18 cellular contexts compared by ENCODE assay signal in genomic region chr9:96214639-96215038, GRCh38.
DNase-seq lines count a peak whose midpoint lies in the region; TF ChIP-seq lines count a peak whose summit lies in the region.
"Had no signal": no experiment of that assay in that cellular context is flagged by ENCODE, and none has a peak within 500 bp of the region (broad histone marks: within the 10 kb centered on the region; RNA-seq: fewer than 3 reads in every experiment).

No MANE protein-coding gene starts in this region.

- WGBS in hepatocyte (ENCODE audit: low lambda C conversion rate, missing lambda C conversion rate) = 44% methylated on average over 5 of the region's 5 CpGs
- WGBS in trophoblast cell (ENCODE audit: extremely low coverage, insufficient coverage, insufficient read length) = no CpG with 5 or more reads among the region's 5 CpGs

- H3K4me1 ChIP-seq in SJCRH30 (peaks cover 27% of the 10 kb centered on the region), hepatocyte (ENCODE audit: insufficient read depth) (peaks cover 33% of the 10 kb centered on the region), trophoblast cell (ENCODE audit: control insufficient read depth in 1 of 2, insufficient read depth in 2 of 2, low read length in 2 of 2) (peaks cover 29 to 36% of the 10 kb centered on the region in 2 experiments), osteoblast (ENCODE audit: insufficient read depth, low read length) (peaks cover 8% of the 10 kb centered on the region)

- H4K12ac ChIP-seq in trophoblast cell (ENCODE audit: low read depth, low read length) = no peak overlapping the region

- H3K4me3 ChIP-seq in SJCRH30 (no peak overlapping the region), hepatocyte (no peak overlapping the region), trophoblast cell (ENCODE audit: low read depth, low read length) (no peak overlapping the region), osteoblast (ENCODE audit: insufficient read depth, low read length) (no peak overlapping the region)
- H3K4me3 ChIP-seq: HAP-1 had no signal

- H4K91ac ChIP-seq in trophoblast cell (ENCODE audit: low read depth, low read length) = peak overlapping the region; percentile 16

- no peak overlapping the region for H3K4ac ChIP-seq in trophoblast cell (ENCODE audit: low read depth, low read length)

- H3K79me1 ChIP-seq in trophoblast cell (ENCODE audit: low read length) = peaks cover 18% of the 10 kb centered on the region

- TF ChIP-seq CTCF in hepatocyte (IDR thresholded peaks at IDR 0.05; ENCODE audit: poor library complexity) (no peak), osteocyte (IDR thresholded peaks at IDR 0.05) (no peak), osteoblast (IDR thresholded peaks at IDR 0.05; ENCODE audit: extremely low read depth, low read depth, low read length) (no peak)

- H3K9me2 ChIP-seq in hepatocyte (replicated peaks; ENCODE audit: insufficient read depth) = no peaks in the 10 kb centered on the region

- peaks cover 13% of the 10 kb centered on the region for H3K4me1 Mint-ChIP-seq in osteocyte (ENCODE audit: unreplicated experiment)

- H2AK5ac ChIP-seq in trophoblast cell (ENCODE audit: low read length) = no peak overlapping the region

- no peaks in the 10 kb centered on the region for H3K9me3 Mint-ChIP-seq in osteocyte (ENCODE audit: unreplicated experiment)
- H3K9me3 Mint-ChIP-seq: CD4-positive, alpha-beta memory T cell had no signal

- H3K27ac Mint-ChIP-seq in osteocyte (ENCODE audit: unreplicated experiment) = no peak overlapping the region
- H3K27ac Mint-ChIP-seq: B cell, IgD-negative memory B cell had no signal

- H3K27me3 Mint-ChIP-seq in osteocyte (ENCODE audit: unreplicated experiment) = peaks cover 37% of the 10 kb centered on the region

- H4K20me1 ChIP-seq in hepatocyte (ENCODE audit: insufficient read depth, poor library complexity, severe bottlenecking) (no peaks in the 10 kb centered on the region), osteoblast (ENCODE audit: insufficient read depth, low read length) (no peaks in the 10 kb centered on the region)

- H2AFZ ChIP-seq in hepatocyte (no peak overlapping the region), trophoblast cell (ENCODE audit: insufficient read depth, low read length, poor library complexity) (no peak overlapping the region), osteoblast (ENCODE audit: low read length) (no peak overlapping the region)

- no peak overlapping the region for H3K9ac ChIP-seq in trophoblast cell (ENCODE audit: low read length)
- H3K9ac ChIP-seq: KMS-11 had no signal

- peak overlapping the region; percentile 5 for H2BK12ac ChIP-seq in trophoblast cell (ENCODE audit: low read length)

- DNase-seq in ELF-1 (ENCODE audit: low read depth, low spot score) (peak; percentile 79), SJCRH30 (peak; percentile 72 to 78), hepatocyte (ENCODE audit: low spot score) (no peak), trophoblast cell (no peak), osteocyte (ENCODE audit: extremely low spot score, unreplicated experiment) (no peak), NCI-H1436 (lab: John Stamatoyannopoulos, UW) (no peak), osteoblast (ENCODE audit: insufficient read length, low spot score, missing footprints) (no peak)
- DNase-seq: CD4-positive, alpha-beta memory T cell; DMS79 treated with DMSO at 0.1 percent for 48 hours; EL; GDM1; GOT3 had no signal

- H3K23ac ChIP-seq in trophoblast cell (ENCODE audit: low read length) = no peak overlapping the region

- no peak overlapping the region for H2BK120ac ChIP-seq in trophoblast cell (ENCODE audit: insufficient read depth, low read length, poor library complexity)

- H3K4me3 Mint-ChIP-seq in osteocyte (ENCODE audit: unreplicated experiment) = no peak overlapping the region
- H3K4me3 Mint-ChIP-seq: B cell; CD4-positive, alpha-beta memory T cell; IgD-negative memory B cell had no signal

- H3K4me2 ChIP-seq in hepatocyte (no peak overlapping the region), trophoblast cell (ENCODE audit: low read length) (no peak overlapping the region), osteoblast (ENCODE audit: insufficient read depth, low read length) (no peak overlapping the region)
- H3K4me2 ChIP-seq: KMS-11 had no signal

- H3K9me3 ChIP-seq in SJCRH30 (replicated peaks) (0 out of 2 replicates have a peak, but pooled peaks cover 4% of the 10 kb centered on the region), hepatocyte (ENCODE audit: low read depth) (no peaks in the 10 kb centered on the region), trophoblast cell (ENCODE audit: insufficient read depth, low read depth, low read length) (no peaks in the 10 kb centered on the region), osteoblast (ENCODE audit: low read depth, low read length) (no peaks in the 10 kb centered on the region)
- H3K9me3 ChIP-seq: HAP-1 had no signal

- no peaks in the 10 kb centered on the region for H3K36me3 Mint-ChIP-seq in osteocyte (ENCODE audit: unreplicated experiment)
- H3K36me3 Mint-ChIP-seq: CD4-positive, alpha-beta memory T cell; IgD-negative memory B cell had no signal

- H3K27ac ChIP-seq in SJCRH30 = no peak overlapping the region
- peak overlapping the region; percentile 48 for H3K27ac ChIP-seq in hepatocyte
- H3K27ac ChIP-seq in trophoblast cell (ENCODE audit: low read depth, low read length) = no peak overlapping the region
- no peak overlapping the region for H3K27ac ChIP-seq in osteoblast (ENCODE audit: low read depth, low read length)
- H3K27ac ChIP-seq: C4-2B, HL-60, KMS-11 had no signal

- H3K36me3 ChIP-seq in SJCRH30 = no peaks in the 10 kb centered on the region
- H3K36me3 ChIP-seq in hepatocyte (replicated peaks; ENCODE audit: insufficient read depth, low read depth) = no peaks in the 10 kb centered on the region
- no peaks in the 10 kb centered on the region for H3K36me3 ChIP-seq in trophoblast cell (ENCODE audit: control insufficient read depth in 1 of 2, insufficient read depth in 2 of 2, low read length in 2 of 2)
- H3K36me3 ChIP-seq in osteoblast (ENCODE audit: insufficient read depth, low read length) = no peaks in the 10 kb centered on the region
- H3K36me3 ChIP-seq: HAP-1 had no signal

- no peak overlapping the region for H4K8ac ChIP-seq in trophoblast cell (ENCODE audit: low read depth, low read length)

- no peak overlapping the region for H3K18ac ChIP-seq in trophoblast cell (ENCODE audit: low read length)

- H3K27me3 ChIP-seq in SJCRH30 (no peaks in the 10 kb centered on the region), hepatocyte (no peaks in the 10 kb centered on the region), trophoblast cell (ENCODE audit: insufficient read depth, low read length) (no peaks in the 10 kb centered on the region), osteoblast (ENCODE audit: insufficient read depth, low read length) (peaks cover 14% of the 10 kb centered on the region)

- H3K14ac ChIP-seq in trophoblast cell (ENCODE audit: low read length) = no peak overlapping the region

- H3K79me2 ChIP-seq in hepatocyte (peaks cover 2% of the 10 kb centered on the region), trophoblast cell (ENCODE audit: control insufficient read depth, insufficient read depth, low read length, poor library complexity) (no peaks in the 10 kb centered on the region), osteoblast (ENCODE audit: insufficient read depth, low read length) (no peaks in the 10 kb centered on the region)

- H2BK5ac ChIP-seq in trophoblast cell (ENCODE audit: low read depth, low read length, poor library complexity) = no peak overlapping the region

Comparison
In these comparisons a context has a peak if more than half of its experiments do, and no peak if none do; other contexts are left out.
1. DNase-seq: peak in ELF-1 (single experiment) and SJCRH30 (2 of 2); none in hepatocyte (single experiment), trophoblast cell (0 of 2), osteocyte (single experiment), NCI-H1436 (single experiment) and osteoblast (single experiment).